Comparison of ENCODE assay signal across 28 cellular contexts in genomic region chr12:31259136-31259881, GRCh38.
"Had no signal": no experiment of that assay in that cellular context is flagged by ENCODE, and none has a peak within 500 bp of the region (broad histone marks: within the 10 kb centered on the region; RNA-seq: fewer than 3 reads in every experiment).

No MANE protein-coding gene starts in this region.

- H3K9ac ChIP-seq: KMS-11 had no signal

- H3K36me3 Mint-ChIP-seq: activated CD4-positive, alpha-beta memory T cell treated with anti-CD3 and anti-CD28 coated beads for 36 hours; activated naive CD4-positive, alpha-beta T cell treated with anti-CD3 and anti-CD28 coated beads, Interleukin-2, amount 50 U/mL, for 72 hours; brain had no signal

- DNase-seq: activated B cell treated with CpG ODN at 0.5 μM for 24 hours; activated CD4-positive, alpha-beta memory T cell treated with anti-CD3 and anti-CD28 coated beads for 36 hours; activated CD4-positive, alpha-beta T cell treated with anti-CD3 and anti-CD28 coated beads, Interleukin-2, amount 10 ng/mL, durations not matched to agents 7 days and 5 days; activated CD8-positive, alpha-beta memory T cell treated with anti-CD3 and anti-CD28 coated beads for 24 hours; activated effector memory CD4-positive, alpha-beta T cell treated with anti-CD3 and anti-CD28 coated beads, Interleukin-2, amount 50 U/mL, for 16 hours; activated naive CD4-positive, alpha-beta T cell treated with Interleukin-2 at 50 U/mL for 16 hours; activated naive CD8-positive, alpha-beta T cell treated with anti-CD3 and anti-CD28 coated beads, Interleukin-2, amount 50 U/mL, for 24 hours; activated T-cell treated with anti-CD3 and anti-CD28 coated beads, Interleukin-2, amount 50 U/mL, for 4 hours; amniotic stem cell; cerebellar nuclear complex; NCI-H1092; NCI-H1417; NCI-H1930; NCI-H2171; NCI-H2227 treated with DMSO at 0.1 percent for 48 hours; NCI-H526; NCI-H774; NK-92 treated with Interleukin-12 subunit alpha and Interleukin-12 subunit beta, amount 100 ng/mL, for 24 hours; OCI-M1; RPMI8226 had no signal

- H3K4me3 ChIP-seq: ascending aorta, SK-N-MC had no signal

- H3K9me3 ChIP-seq: ascending aorta had no signal

- H3K27ac ChIP-seq: ascending aorta, KMS-11, SK-N-MC had no signal

- H3K27ac Mint-ChIP-seq: activated B cell treated with CpG ODN at 0.5 μM for 24 hours; activated CD4-positive, alpha-beta memory T cell treated with anti-CD3 and anti-CD28 coated beads for 36 hours; activated CD4-positive, alpha-beta T cell treated with anti-CD3 and anti-CD28 coated beads, Interleukin-2, amount 10 ng/mL, durations not matched to agents 7 days and 5 days; activated naive CD4-positive, alpha-beta T cell treated with anti-CD3 and anti-CD28 coated beads, Interleukin-2, amount 50 U/mL, for 72 hours; activated naive CD8-positive, alpha-beta T cell treated with anti-CD3 and anti-CD28 coated beads, Interleukin-2, amount 50 U/mL, for 24 hours; T-helper 1 cell treated with Interleukin-12 subunit alpha and Interleukin-12 subunit beta and Interleukin-4 antibody, amounts not matched to agents 30 μg/mL and 1 μg/mL, for 36 hours had no signal

- H3K4me1 ChIP-seq: ascending aorta had no signal

- ATAC-seq: activated naive CD4-positive, alpha-beta T cell treated with anti-CD3 and anti-CD28 coated beads, Interleukin-2, amount 50 U/mL, for 72 hours; activated naive CD8-positive, alpha-beta T cell treated with anti-CD3 and anti-CD28 coated beads, Interleukin-2, amount 50 U/mL, for 24 hours; activated T-cell treated with anti-CD3 and anti-CD28 coated beads, Interleukin-2, amount 50 U/mL, for 4 hours; Panc1; Right ventricle myocardium inferior had no signal

- H3K4me2 ChIP-seq: KMS-11 had no signal

- H3K36me3 ChIP-seq: ascending aorta had no signal

- H3K27me3 Mint-ChIP-seq: activated B cell treated with CpG ODN at 0.5 μM for 24 hours; activated CD4-positive, alpha-beta memory T cell treated with anti-CD3 and anti-CD28 coated beads for 36 hours; activated naive CD8-positive, alpha-beta T cell treated with anti-CD3 and anti-CD28 coated beads, Interleukin-2, amount 50 U/mL, for 24 hours; brain had no signal

- H3K4me1 Mint-ChIP-seq: activated B cell treated with CpG ODN at 0.5 μM for 24 hours; activated CD4-positive, alpha-beta T cell treated with anti-CD3 and anti-CD28 coated beads, Interleukin-2, amount 10 ng/mL, durations not matched to agents 7 days and 5 days; activated naive CD8-positive, alpha-beta T cell treated with anti-CD3 and anti-CD28 coated beads, Interleukin-2, amount 50 U/mL, for 24 hours had no signal

- H3K9me3 Mint-ChIP-seq: activated B cell treated with CpG ODN at 0.5 μM for 24 hours; activated CD4-positive, alpha-beta memory T cell treated with anti-CD3 and anti-CD28 coated beads for 36 hours; activated CD4-positive, alpha-beta T cell treated with anti-CD3 and anti-CD28 coated beads, Interleukin-2, amount 10 ng/mL, durations not matched to agents 7 days and 5 days; activated naive CD4-positive, alpha-beta T cell treated with anti-CD3 and anti-CD28 coated beads, Interleukin-2, amount 50 U/mL, for 72 hours; activated naive CD8-positive, alpha-beta T cell treated with anti-CD3 and anti-CD28 coated beads, Interleukin-2, amount 50 U/mL, for 24 hours; activated T-cell treated with anti-CD3 and anti-CD28 coated beads, Interleukin-2, amount 50 U/mL, for 4 hours; brain; T-helper 1 cell treated with Interleukin-12 subunit alpha and Interleukin-12 subunit beta and Interleukin-4 antibody, amounts not matched to agents 30 μg/mL and 1 μg/mL, for 36 hours had no signal

- H3K27me3 ChIP-seq: ascending aorta had no signal

- H3K4me3 Mint-ChIP-seq: activated B cell treated with CpG ODN at 0.5 μM for 24 hours; activated CD4-positive, alpha-beta memory T cell treated with anti-CD3 and anti-CD28 coated beads for 36 hours; activated CD4-positive, alpha-beta T cell treated with anti-CD3 and anti-CD28 coated beads, Interleukin-2, amount 10 ng/mL, durations not matched to agents 7 days and 5 days; activated naive CD8-positive, alpha-beta T cell treated with anti-CD3 and anti-CD28 coated beads, Interleukin-2, amount 50 U/mL, for 24 hours; activated T-cell treated with anti-CD3 and anti-CD28 coated beads, Interleukin-2, amount 50 U/mL, for 4 hours; T-helper 1 cell treated with Interleukin-12 subunit alpha and Interleukin-12 subunit beta and Interleukin-4 antibody, amounts not matched to agents 30 μg/mL and 1 μg/mL, for 36 hours had no signal
